8 cellular contexts compared by ENCODE assay signal in the genomic region with DNA sequence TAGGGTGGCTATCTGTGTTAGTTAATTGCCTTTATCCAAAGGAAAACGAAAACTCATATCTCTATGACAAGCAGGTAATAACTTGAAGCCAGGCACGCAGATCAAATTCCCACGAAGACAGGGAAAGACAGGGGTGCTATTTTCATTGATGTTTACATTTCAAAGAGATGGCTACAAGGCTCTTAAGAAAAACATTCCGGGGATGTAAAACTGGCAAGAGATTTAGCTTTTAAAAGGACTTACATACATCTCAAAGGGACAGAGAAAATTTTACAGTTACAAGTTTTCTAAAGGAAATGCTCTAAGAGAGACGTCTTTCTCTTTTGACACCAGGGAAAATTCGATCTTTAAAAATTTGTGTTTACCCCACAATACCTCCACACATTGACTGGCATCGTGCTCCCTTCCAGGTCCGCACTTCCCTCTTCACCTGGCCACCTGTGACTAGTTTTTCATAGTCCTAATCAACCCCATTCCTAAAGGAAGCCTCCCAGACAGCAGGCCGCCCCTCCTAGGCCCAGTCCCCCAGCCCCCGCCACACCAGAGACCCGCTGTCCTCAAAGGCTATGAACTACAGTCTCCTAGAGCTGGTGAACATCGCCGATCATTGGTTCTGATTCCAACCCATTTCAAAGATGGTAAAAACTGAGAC. TPM values are rescaled to one million over a fixed set of nuclear protein-coding genes. Genes with fewer than 3 reads are reported as not detected.
A peak's percentile ranks its signal among the peaks of the same experiment; 100 is the strongest.
DNase-seq lines count a peak whose midpoint lies in the region; ATAC-seq and TF ChIP-seq lines count a peak whose summit lies in the region.

No MANE protein-coding gene starts in this region.

- H3K27me3 Mint-ChIP-seq in natural killer cell (ENCODE audit: low read depth in 2 of 2), result no peaks in the 10 kb centered on the region

- peak overlapping the region; percentile 92 for H3K27ac ChIP-seq in C4-2B
- peak overlapping the region; percentile 70 for H3K27ac ChIP-seq in cingulate gyrus (ENCODE audit: low read depth, low read length)

- peaks cover 21 to 45% of the 10 kb centered on the region in 2 donors for H3K4me1 Mint-ChIP-seq in natural killer cell

- peak overlapping the region; percentile 96 for H3K4me3 Mint-ChIP-seq in natural killer cell

- intact Hi-C loops in natural killer cell (cut with micrococcal nuclease), result loop anchor here (2.0 to 10.0 kb wide), 3 partner anchors 98 to 467 kb away; a partner anchor contains a TSS

- H3K9me3 Mint-ChIP-seq in natural killer cell, result no peaks in the 10 kb centered on the region

- H3K4me3 ChIP-seq in Jurkat, Clone E6-1 (ENCODE audit: low read length), result peak overlapping the region; percentile 83

- TF ChIP-seq CTCF in C4-2B (conservative IDR thresholded peaks at IDR 0.05) (no peak), natural killer cell (IDR thresholded peaks at IDR 0.05) (no peak)

- DNase-seq in Jurkat, Clone E6-1 (ENCODE audit: low read depth, low spot score), result no peak
- no peak for DNase-seq in natural killer cell
- no peak for DNase-seq in NCI-H1694 (lab: John Stamatoyannopoulos, UW)
- no peak for DNase-seq in NCI-H1436 (lab: John Stamatoyannopoulos, UW)
- no peak for DNase-seq in NCI-H1048 (lab: John Stamatoyannopoulos, UW)

- ATAC-seq in natural killer cell (no peak), HG03135 (IDR thresholded peaks at IDR 0.05; ENCODE audit: unreplicated experiment) (no peak)

- H3K27ac Mint-ChIP-seq in natural killer cell, result peak overlapping the region; percentile 95 to 97

- no peaks in the 10 kb centered on the region for H3K36me3 Mint-ChIP-seq in natural killer cell

RNA-seq across cellular contexts. Expression of a gene that starts 0.7 kb away (rescaled TPM):
- polyA plus RNA-seq in Jurkat, Clone E6-1 (2012; ENCODE audit: insufficient read depth, insufficient read length), result 45.2 TPM
- total RNA-seq in natural killer cell, result 100 to 1,000 TPM; 162 to 173 (median 169) TPM

RNA-seq across cellular contexts. Expression of a gene that starts 21.9 kb away (rescaled TPM):
- 9.7 TPM for polyA plus RNA-seq in Jurkat, Clone E6-1 (2012; ENCODE audit: insufficient read depth, insufficient read length)
- 10 to 100 TPM; 50.9 to 71.3 (median 68.6) TPM for total RNA-seq in natural killer cell

RNA-seq across cellular contexts. Expression of a gene that starts 59.4 kb away (rescaled TPM):
- polyA plus RNA-seq in Jurkat, Clone E6-1 (2012; ENCODE audit: insufficient read depth, insufficient read length), result 2.0 TPM
- total RNA-seq in natural killer cell, result under 1 TPM in 1 of 3 donors, not detected in 2; 0.40 TPM
